Comparison of ENCODE assay signal across 15 cellular contexts in the genomic region with DNA sequence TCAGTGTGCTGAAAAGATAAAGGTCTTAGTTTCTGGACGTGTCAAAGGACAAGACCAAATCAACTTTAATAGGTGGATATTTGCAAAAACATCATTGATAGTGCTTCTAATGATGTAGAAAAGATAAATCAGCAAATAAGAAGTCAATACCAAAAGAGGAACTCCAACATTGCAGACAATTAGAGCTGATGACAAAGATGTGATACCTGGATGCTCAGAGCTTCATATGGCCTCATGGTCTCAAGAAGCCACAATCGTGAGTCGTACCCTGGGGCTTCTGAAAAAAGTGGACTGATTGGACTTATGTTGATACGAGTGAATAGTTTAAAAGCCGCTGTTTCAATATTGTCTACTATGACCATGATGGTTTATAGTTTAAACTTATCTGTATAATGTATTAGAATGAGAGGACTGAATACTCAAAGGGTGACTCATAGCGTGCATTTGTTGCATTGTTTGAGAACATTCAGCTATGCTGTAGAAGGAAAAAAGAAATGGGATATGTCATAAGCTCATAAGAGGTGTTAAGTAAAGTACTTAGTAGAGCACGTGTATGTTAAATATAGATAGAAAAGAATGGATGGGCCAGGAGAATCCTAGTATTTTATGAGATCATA. TPM values are rescaled to one million over a fixed set of nuclear protein-coding genes. Genes with fewer than 3 reads are reported as not detected.
A peak's percentile ranks its signal among the peaks of the same experiment; 100 is the strongest.
DNase-seq lines count a peak whose midpoint lies in the region; ATAC-seq, FAIRE-seq and TF ChIP-seq lines count a peak whose summit lies in the region.
"Had no signal": no experiment of that assay in that cellular context is flagged by ENCODE, and none has a peak within 500 bp of the region (broad histone marks: within the 10 kb centered on the region; RNA-seq: fewer than 3 reads in every experiment).

No MANE protein-coding gene starts in this region.

- peak in 1 of 2 experiments; percentile 7 for DNase-seq in A549 (ENCODE audit: low read depth in 1 of 2, low spot score in 1 of 2)
- DNase-seq in EH (ENCODE audit: low read depth) = peak; percentile 81
- peak in 1 of 2 experiments; percentile 82 for DNase-seq in SJSA1 (ENCODE audit: low read depth in 1 of 2, low spot score in 2 of 2)
- peak; percentile 39 for DNase-seq in fibroblast of the aortic adventitia (ENCODE audit: low read depth)
- no peak for DNase-seq in endothelial cell (ENCODE audit: low spot score)
- no peak for DNase-seq in NCI-H1105 (lab: John Stamatoyannopoulos, UW)
- DNase-seq in NCI-H1436 treated with DMSO at 0.1 percent for 48 hours (lab: John Stamatoyannopoulos, UW) = no peak
- DNase-seq: amygdala, mammary epithelial cell, NCI-H146 had no signal

- peaks cover 1% of the 10 kb centered on the region for H3K27me3 Mint-ChIP-seq in endothelial cell (ENCODE audit: unreplicated experiment)

- H3K27ac ChIP-seq in A549 (no peak overlapping the region), SJSA1 (peak overlapping the region; percentile 20; the same call in 1 of the 2 replicates)
- H3K27ac ChIP-seq: BLaER1, hepatocyte, parathyroid adenoma had no signal

- no peak overlapping the region for H3K4me2 ChIP-seq in A549
- H3K4me2 ChIP-seq: BLaER1, hepatocyte had no signal

- POLR2A ChIA-PET in A549 (lab: Yijun Ruan, JAX) = no interaction called here

- H3K36me3 Mint-ChIP-seq in endothelial cell (ENCODE audit: low read depth, unreplicated experiment) = peaks cover 8% of the 10 kb centered on the region

- TF ChIP-seq RAD21 in A549 (conservative IDR thresholded peaks at IDR 0.05 in 1 of 2, IDR thresholded peaks at IDR 0.05 in 1 of 2) = no peak

- WGBS in A549 (ENCODE audit: missing lambda C conversion rate) = 55% methylated on average over 7 of the region's 7 CpGs

- CTCF ChIA-PET in A549 (lab: Yijun Ruan, JAX) = interaction anchor here (2.0 to 3.3 kb wide), 2 partner anchors 28 to 134 kb away, joined by 7 to 17 read pairs; no protein-coding TSS in a partner anchor

- TF ChIP-seq CTCF in A549 (IDR thresholded peaks at IDR 0.05) (no peak), fibroblast of the aortic adventitia (IDR thresholded peaks at IDR 0.05; ENCODE audit: insufficient read depth, low read length) (no peak), endothelial cell (IDR thresholded peaks at IDR 0.05; ENCODE audit: unreplicated experiment) (no peak)

- FAIRE-seq in A549 (lab: Jason Lieb, UNC) = no peak
- FAIRE-seq: H54 had no signal

- H3K4me3 ChIP-seq in A549 = no peak overlapping the region
- no peak overlapping the region for H3K4me3 ChIP-seq in SJSA1
- H3K4me3 ChIP-seq in fibroblast of the aortic adventitia (ENCODE audit: low read depth, low read length) = no peak overlapping the region
- H3K4me3 ChIP-seq: BLaER1, hepatocyte had no signal

- no peaks in the 10 kb centered on the region for H3K9me3 Mint-ChIP-seq in endothelial cell (ENCODE audit: unreplicated experiment)

- H3K4me1 Mint-ChIP-seq in endothelial cell (ENCODE audit: unreplicated experiment) = peaks cover 2% of the 10 kb centered on the region

- no peak for TF ChIP-seq POLR2A in A549 (IDR thresholded peaks at IDR 0.05; ENCODE audit: low read length)

- no peak for TF ChIP-seq EP300 in A549 (IDR thresholded peaks at IDR 0.05)

- no peaks in the 10 kb centered on the region for H3K36me3 ChIP-seq in SJSA1
- H3K36me3 ChIP-seq: BLaER1 had no signal

- H3K27ac Mint-ChIP-seq in endothelial cell (ENCODE audit: unreplicated experiment) = no peak overlapping the region

- 0 out of 3 replicates have a peak, but pooled peaks cover 3% of the 10 kb centered on the region for H3K9me3 ChIP-seq in A549
- H3K9me3 ChIP-seq in SJSA1 (replicated peaks) = no peaks in the 10 kb centered on the region

- ATAC-seq in A549 (no peak), GM21360 (IDR thresholded peaks at IDR 0.05; ENCODE audit: unreplicated experiment) (no peak)

- no peak overlapping the region for H3K4me3 Mint-ChIP-seq in endothelial cell (ENCODE audit: unreplicated experiment)

- H3K27me3 ChIP-seq in SJSA1 (replicated peaks) = no peaks in the 10 kb centered on the region
- H3K27me3 ChIP-seq: BLaER1, hepatocyte had no signal

- H3K4me1 ChIP-seq in A549 (no peaks in the 10 kb centered on the region), SJSA1 (replicated peaks) (peaks cover 22% of the 10 kb centered on the region)
- H3K4me1 ChIP-seq: parathyroid adenoma had no signal

TF ChIP-seq in A549, 52 proteins besides CTCF, POLR2A, EP300 and RAD21:
- TF ChIP-seq FOSL2 (IDR thresholded peaks at IDR 0.05) (no peak), FOSL2 (CRISPR knock-in tag; IDR thresholded peaks at IDR 0.05) (peak; percentile 52; the same call in 1 of the 2 replicates), JUNB (IDR thresholded peaks at IDR 0.05) (no peak)
TF ChIP-seq in A549: peak in this region for 1.

RNA-seq across cellular contexts. Expression of a gene that starts 54.6 kb away (rescaled TPM):
- polyA plus RNA-seq in A549 (2011; rRNA removed) (not detected in 2 replicates), A549 (2017; fragmentation: RNase III; extraction: RNeasy Plus Mini Kit Qiagen cat#74134 plus additional on column Dnase treatment) (0.01 TPM in 1 of 3 replicates, not detected in the others)
- polyA plus RNA-seq in A549 (2012; cell fraction: cytosol; rRNA removed) = not detected in 2 replicates
- polyA plus RNA-seq in A549 (2012; cell fraction: nucleus; rRNA removed) = not detected in 2 replicates
- not detected in 2 replicates for polyA minus RNA-seq in A549 (2011; rRNA and poly(A)+ RNA removed)
- total RNA-seq in SJSA1 (2014; rRNA removed; shearing (Covaris generic)) = 4.5 and 6.2 TPM in 2 replicates
- total RNA-seq in fibroblast of the aortic adventitia (ENCODE audit: low replicate concordance) (0.72 and 1.4 TPM in 2 replicates), endothelial cell (ENCODE audit: unreplicated experiment) (1.1 TPM)

Comparison
In these comparisons a context has a peak if more than half of its experiments do, and no peak if none do; other contexts are left out.
1. DNase-seq: peak in EH (single experiment) and fibroblast of the aortic adventitia (single experiment); none in endothelial cell (single experiment), NCI-H1105 (single experiment) and NCI-H1436 treated with DMSO at 0.1 percent for 48 hours (single experiment).